ENCODE assay signal across 8 cellular contexts in genomic region chr6:110873981-110874879, GRCh38. TPM values are rescaled to one million over a fixed set of nuclear protein-coding genes. Genes with fewer than 3 reads are reported as not detected.
A peak's percentile ranks its signal among the peaks of the same experiment; 100 is the strongest.
DNase-seq lines count a peak whose midpoint lies in the region; ATAC-seq and TF ChIP-seq lines count a peak whose summit lies in the region.

TSS of gene AMD1 (plus strand) at chr6:110874785. CDS start at chr6:110875106, 321 bp downstream.

- H3K27me3 ChIP-seq in GM06990 (replicated peaks; ENCODE audit: control insufficient read depth, insufficient read depth, low read length) = no peaks in the 10 kb centered on the region

- peak within 1 kb of the TSS; percentile 89 for H3K27ac ChIP-seq in temporal lobe (ENCODE audit: low read depth, low read length)

- peak within 1 kb of the TSS; percentile 98 for H3K27ac Mint-ChIP-seq in activated naive CD4-positive, alpha-beta T cell treated with anti-CD3 and anti-CD28 coated beads, Interleukin-2, amount 50 U/mL, for 24 hours

- ATAC-seq in HG02588 (IDR thresholded peaks at IDR 0.05; ENCODE audit: unreplicated experiment) = peak; percentile 71
- peak; percentile 79 for ATAC-seq in SK-N-SH treated with all-trans-retinoic acid at 6 μM for 48 hours

- TF ChIP-seq CTCF in GM06990 (IDR thresholded peaks at IDR 0.05; ENCODE audit: insufficient read depth, low read length, poor library complexity, severe bottlenecking) = no peak

- H3K36me3 Mint-ChIP-seq in activated naive CD4-positive, alpha-beta T cell treated with anti-CD3 and anti-CD28 coated beads, Interleukin-2, amount 50 U/mL, for 24 hours = no peaks in the 10 kb centered on the region

- peak within 1 kb of the TSS; percentile 76 for H3K4me3 ChIP-seq in GM06990 (replicated peaks; ENCODE audit: low read depth, low read length)

- peaks cover 29% of the 10 kb centered on the region for H3K4me1 Mint-ChIP-seq in activated naive CD4-positive, alpha-beta T cell treated with anti-CD3 and anti-CD28 coated beads, Interleukin-2, amount 50 U/mL, for 24 hours

- H3K9me3 Mint-ChIP-seq in activated naive CD4-positive, alpha-beta T cell treated with anti-CD3 and anti-CD28 coated beads, Interleukin-2, amount 50 U/mL, for 24 hours = no peaks in the 10 kb centered on the region

- H3K4me3 Mint-ChIP-seq in activated naive CD4-positive, alpha-beta T cell treated with anti-CD3 and anti-CD28 coated beads, Interleukin-2, amount 50 U/mL, for 24 hours = peak within 1 kb of the TSS; percentile 98

- no peaks in the 10 kb centered on the region for H3K36me3 ChIP-seq in GM06990 (ENCODE audit: control insufficient read depth, insufficient read depth, low read length)

- DNase-seq in GM06990 (ENCODE audit: extremely low read depth, insufficient read length) (peak; percentile 93), NCI-H1092 (lab: John Stamatoyannopoulos, UW) (peak; percentile 94), globus pallidus (ENCODE audit: low spot score) (peak; percentile 98), occipital lobe (lab: John Stamatoyannopoulos, UW) (peak; percentile 98)

- H3K27me3 Mint-ChIP-seq in activated naive CD4-positive, alpha-beta T cell treated with anti-CD3 and anti-CD28 coated beads, Interleukin-2, amount 50 U/mL, for 24 hours = no peaks in the 10 kb centered on the region

TF ChIP-seq in SK-N-SH treated with all-trans-retinoic acid at 6 μM for 48 hours, 23 proteins besides CTCF, POLR2A, EP300 and RAD21:
- TF ChIP-seq OSR1 (CRISPR knock-in tag; IDR thresholded peaks at IDR 0.05) = no peak
- no peak for TF ChIP-seq SNAI2 (CRISPR knock-in tag; IDR thresholded peaks at IDR 0.05)
- TF ChIP-seq ZNF8 (CRISPR knock-in tag; IDR thresholded peaks at IDR 0.05) = no peak
- no peak for TF ChIP-seq ISL1 (CRISPR knock-in tag; IDR thresholded peaks at IDR 0.05)

RNA-seq across cellular contexts. Expression of gene AMD1, which starts in this region (rescaled TPM):
- total RNA-seq in occipital lobe (118 TPM), temporal lobe (79.7 TPM)

Comparison
In these comparisons a context has a peak if more than half of its experiments do, and no peak if none do; other contexts are left out.
1. Peak in every context shown above with its lines: DNase-seq, ATAC-seq, H3K4me3 ChIP-seq and H3K27ac ChIP-seq.